ENCODE assay signal across 18 cellular contexts in genomic region chr20:43388267-43389081, GRCh38.
DNase-seq lines count a peak whose midpoint lies in the region; ATAC-seq, FAIRE-seq and TF ChIP-seq lines count a peak whose summit lies in the region.
"Had no signal": no experiment of that assay in that cellular context is flagged by ENCODE, and none has a peak within 500 bp of the region (broad histone marks: within the 10 kb centered on the region; RNA-seq: fewer than 3 reads in every experiment).

No MANE protein-coding gene starts in this region.

- no peak for TF ChIP-seq CTCF in pancreas (IDR thresholded peaks at IDR 0.05)

- H3K4me3 Mint-ChIP-seq in activated T-helper 2 cell treated with anti-CD3 and anti-CD28 coated beads, Interferon-gamma antibody, Interleukin-2, Interleukin-4, amounts not matched to agents 10 μg/mL and 5 μg/mL and 100 μg/mL, durations not matched to agents 14 hours and 24 hours and 36 hours (ENCODE audit: low read depth) = no peak overlapping the region
- H3K4me3 Mint-ChIP-seq: CD4-positive, CD25-positive, alpha-beta regulatory T cell; stimulated activated memory B cell treated with anti-CD40 and anti-IgM and Interleukin-4, amounts not matched to agents 10 μg/mL and 1 μg/mL and 100 μg/mL, for 72 hours; T-cell had no signal

- H3K4me3 ChIP-seq in pancreas = no peak overlapping the region
- H3K4me3 ChIP-seq: HAP-1 had no signal

- intact Hi-C loops in Right ventricle myocardium superior (cut with DNase I) = no loop called here
- intact Hi-C loops in pancreas (cut with DNase I) = no loop called here
- intact Hi-C loops in activated T-helper 2 cell treated with anti-CD3 and anti-CD28 coated beads, Interferon-gamma antibody, Interleukin-2, Interleukin-4, amounts not matched to agents 10 μg/mL and 5 μg/mL and 100 μg/mL, durations not matched to agents 14 hours and 24 hours and 36 hours (cut with micrococcal nuclease) = no loop called here

- no peak for FAIRE-seq in pancreas (lab: Jason Lieb, UNC)
- FAIRE-seq: G401.6, GM18507 had no signal

- peaks cover 2% of the 10 kb centered on the region for H3K27me3 Mint-ChIP-seq in activated T-helper 2 cell treated with anti-CD3 and anti-CD28 coated beads, Interferon-gamma antibody, Interleukin-2, Interleukin-4, amounts not matched to agents 10 μg/mL and 5 μg/mL and 100 μg/mL, durations not matched to agents 14 hours and 24 hours and 36 hours (ENCODE audit: low read depth)

- WGBS in pancreas, 2 donors = 54 to 55% methylated on average over 16 of the region's 16 CpGs

- H3K9me3 Mint-ChIP-seq in activated T-helper 2 cell treated with anti-CD3 and anti-CD28 coated beads, Interferon-gamma antibody, Interleukin-2, Interleukin-4, amounts not matched to agents 10 μg/mL and 5 μg/mL and 100 μg/mL, durations not matched to agents 14 hours and 24 hours and 36 hours = no peaks in the 10 kb centered on the region
- H3K9me3 Mint-ChIP-seq: T-cell had no signal

- H3K27ac Mint-ChIP-seq in activated T-helper 2 cell treated with anti-CD3 and anti-CD28 coated beads, Interferon-gamma antibody, Interleukin-2, Interleukin-4, amounts not matched to agents 10 μg/mL and 5 μg/mL and 100 μg/mL, durations not matched to agents 14 hours and 24 hours and 36 hours = no peak overlapping the region
- H3K27ac Mint-ChIP-seq: CD4-positive, CD25-positive, alpha-beta regulatory T cell; progenitor cell of endocrine pancreas; stimulated activated memory B cell treated with anti-CD40 and anti-IgM and Interleukin-4, amounts not matched to agents 10 μg/mL and 1 μg/mL and 100 μg/mL, for 72 hours; T-cell had no signal

- H3K27ac ChIP-seq in pancreas = no peak overlapping the region

- peak; percentile 32 for DNase-seq in Ammon's horn (ENCODE audit: low spot score)
- peak; percentile 37 for DNase-seq in RPMI7951 (ENCODE audit: low read depth)
- peak; percentile 87 for DNase-seq in Right ventricle myocardium superior
- DNase-seq in pancreas = peak in 3 of 6 donors; percentile 18 to 33 (median 26)
- DNase-seq in activated CD8-positive, alpha-beta memory T cell treated with anti-CD3 and anti-CD28 coated beads, Interleukin-2, amount 50 U/mL, for 4 hours = no peak
- DNase-seq in activated T-helper 2 cell treated with anti-CD3 and anti-CD28 coated beads, Interferon-gamma antibody, Interleukin-2, Interleukin-4, amounts not matched to agents 10 μg/mL and 5 μg/mL and 100 μg/mL, durations not matched to agents 14 hours and 24 hours and 36 hours (ENCODE audit: low spot score) = no peak
- DNase-seq in H4 (ENCODE audit: low spot score) = no peak
- DNase-seq: CD4-positive, CD25-positive, alpha-beta regulatory T cell; hippocampal formation; NCI-H510A; stimulated activated CD4-positive, alpha-beta T cell treated with anti-CD3 and anti-CD28 coated beads, Interleukin-2, amount 100 ng/mL, for 48 hours; T-cell had no signal

- H3K4me1 ChIP-seq in pancreas = no peaks in the 10 kb centered on the region
- H3K4me1 ChIP-seq: HAP-1 had no signal

- no peaks in the 10 kb centered on the region for H3K36me3 ChIP-seq in pancreas
- H3K36me3 ChIP-seq: HAP-1 had no signal

- H3K4me1 Mint-ChIP-seq in activated T-helper 2 cell treated with anti-CD3 and anti-CD28 coated beads, Interferon-gamma antibody, Interleukin-2, Interleukin-4, amounts not matched to agents 10 μg/mL and 5 μg/mL and 100 μg/mL, durations not matched to agents 14 hours and 24 hours and 36 hours (ENCODE audit: low read depth) = no peaks in the 10 kb centered on the region
- H3K4me1 Mint-ChIP-seq: CD4-positive, CD25-positive, alpha-beta regulatory T cell; stimulated activated memory B cell treated with anti-CD40 and anti-IgM and Interleukin-4, amounts not matched to agents 10 μg/mL and 1 μg/mL and 100 μg/mL, for 72 hours; T-cell had no signal

- no peaks in the 10 kb centered on the region for H3K27me3 ChIP-seq in pancreas

- no peaks in the 10 kb centered on the region for H3K9me3 ChIP-seq in pancreas
- H3K9me3 ChIP-seq: HAP-1 had no signal

- ATAC-seq in Right ventricle myocardium superior (ENCODE audit: poor library complexity) (peak; percentile 85), pancreas (peak in 3 of 4 donors; percentile 32 to 61 (median 60)), HG03378 (IDR thresholded peaks at IDR 0.05; ENCODE audit: unreplicated experiment) (no peak)
- ATAC-seq: stimulated activated memory B cell treated with anti-CD40 and anti-IgM and Interleukin-4, amounts not matched to agents 10 μg/mL and 1 μg/mL and 100 μg/mL, for 72 hours; T-cell had no signal

- H3K36me3 Mint-ChIP-seq in activated T-helper 2 cell treated with anti-CD3 and anti-CD28 coated beads, Interferon-gamma antibody, Interleukin-2, Interleukin-4, amounts not matched to agents 10 μg/mL and 5 μg/mL and 100 μg/mL, durations not matched to agents 14 hours and 24 hours and 36 hours (ENCODE audit: low read depth) = no peaks in the 10 kb centered on the region
- H3K36me3 Mint-ChIP-seq: CD4-positive, CD25-positive, alpha-beta regulatory T cell; stimulated activated memory B cell treated with anti-CD40 and anti-IgM and Interleukin-4, amounts not matched to agents 10 μg/mL and 1 μg/mL and 100 μg/mL, for 72 hours; T-cell had no signal

Comparison
In these comparisons a context has a peak if more than half of its experiments do, and no peak if none do; other contexts are left out.
1. DNase-seq: peak in Ammon's horn (single experiment), RPMI7951 (single experiment) and Right ventricle myocardium superior (single experiment); none in activated CD8-positive, alpha-beta memory T cell treated with anti-CD3 and anti-CD28 coated beads, Interleukin-2, amount 50 U/mL, for 4 hours (single experiment), activated T-helper 2 cell treated with anti-CD3 and anti-CD28 coated beads, Interferon-gamma antibody, Interleukin-2, Interleukin-4, amounts not matched to agents 10 μg/mL and 5 μg/mL and 100 μg/mL, durations not matched to agents 14 hours and 24 hours and 36 hours (single experiment) and H4 (single experiment).